In the genomic region with DNA sequence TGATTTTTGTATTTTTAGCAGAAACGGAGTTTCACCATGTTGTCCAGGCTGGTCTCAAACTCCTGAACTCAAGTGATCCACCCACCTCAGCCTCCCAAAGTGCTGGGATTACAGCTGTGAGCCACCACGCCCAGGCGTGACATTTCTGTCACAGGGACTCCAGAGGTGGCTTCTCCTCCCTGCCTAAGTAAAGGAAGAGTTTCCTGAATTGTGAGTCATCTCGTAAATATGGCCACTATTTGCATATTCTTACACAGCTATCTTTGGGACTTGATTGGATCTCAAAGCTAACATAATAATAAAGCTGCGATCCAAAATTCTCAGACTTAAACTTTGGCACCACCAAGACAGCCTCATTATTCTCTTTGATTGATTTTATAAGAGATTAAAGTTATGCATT, we compare ENCODE assay signal across 17 cellular contexts. TPM values are rescaled to one million over a fixed set of nuclear protein-coding genes. Genes with fewer than 3 reads are reported as not detected.
DNase-seq lines count a peak whose midpoint lies in the region; ATAC-seq and TF ChIP-seq lines count a peak whose summit lies in the region.
"Had no signal": no experiment of that assay in that cellular context is flagged by ENCODE, and none has a peak within 500 bp of the region (broad histone marks: within the 10 kb centered on the region; RNA-seq: fewer than 3 reads in every experiment).

No MANE protein-coding gene starts in this region.

- H3K9ac ChIP-seq in BLaER1 treated with 17β-estradiol and CSF1 and Interleukin-3, amounts not matched to agents 10 nM and 100 nM, result no peak overlapping the region

- DNase-seq in GM23338 (ENCODE audit: low spot score), result no peak
- peak; percentile 6 for DNase-seq in SW480 (ENCODE audit: low spot score)
- DNase-seq in kidney tubule cell (ENCODE audit: low spot score), result peak; percentile 23
- DNase-seq in H4 (ENCODE audit: low spot score), result no peak
- no peak for DNase-seq in GDM1 (lab: John Stamatoyannopoulos, UW)
- DNase-seq: BE2C; Calu3; CD8-positive, alpha-beta memory T cell; DMS79; EL had no signal

- peaks cover 10% of the 10 kb centered on the region for H3K4me1 Mint-ChIP-seq in GM23338
- H3K4me1 Mint-ChIP-seq: CD14-positive monocyte; CD8-positive, alpha-beta memory T cell had no signal

- no peaks in the 10 kb centered on the region; a peak in 1 of 22 replicates for H3K36me3 ChIP-seq in BLaER1 treated with 17β-estradiol and CSF1 and Interleukin-3, amounts not matched to agents 10 nM and 100 nM
- H3K36me3 ChIP-seq in GM23338 (ENCODE audit: insufficient read depth), result no peaks in the 10 kb centered on the region
- H3K36me3 ChIP-seq: BE2C had no signal

- H3K4me1 ChIP-seq in BLaER1 treated with 17β-estradiol and CSF1 and Interleukin-3, amounts not matched to agents 10 nM and 100 nM, result peaks cover 0 to 16% (median 5%) of the 10 kb centered on the region in 10 experiments; a peak in 11 of 20 replicates
- H3K4me1 ChIP-seq in GM23338 (ENCODE audit: insufficient read depth), result no peaks in the 10 kb centered on the region
- H3K4me1 ChIP-seq: BE2C had no signal

- H3K27me3 Mint-ChIP-seq in GM23338 (ENCODE audit: insufficient read depth, low read depth, poor library complexity), result peaks cover 5% of the 10 kb centered on the region

- H3K79me2 ChIP-seq in GM23338 (replicated peaks; ENCODE audit: insufficient read depth), result no peaks in the 10 kb centered on the region

- no peak overlapping the region for H3K4me3 ChIP-seq in BLaER1 treated with 17β-estradiol and CSF1 and Interleukin-3, amounts not matched to agents 10 nM and 100 nM
- no peak overlapping the region for H3K4me3 ChIP-seq in GM23338

- H3F3A ChIP-seq in GM23338 (replicated peaks; ENCODE audit: low read depth), result no peaks in the 10 kb centered on the region

- H2AFZ ChIP-seq in GM23338, result no peak overlapping the region

- peak overlapping the region; percentile 38; the same call in 1 of the 2 replicates for H3K27ac Mint-ChIP-seq in GM23338
- H3K27ac Mint-ChIP-seq: CD14-positive monocyte; CD8-positive, alpha-beta memory T cell had no signal

- H3K4me3 Mint-ChIP-seq in GM23338, result no peak overlapping the region
- H3K4me3 Mint-ChIP-seq: CD14-positive monocyte; CD8-positive, alpha-beta memory T cell had no signal

- H3K9me2 ChIP-seq in GM23338 (ENCODE audit: insufficient read depth), result no peaks in the 10 kb centered on the region

- peaks cover 0 to 7% (median 0%) of the 10 kb centered on the region in 11 experiments; a peak in 3 of 22 replicates for H3K27me3 ChIP-seq in BLaER1 treated with 17β-estradiol and CSF1 and Interleukin-3, amounts not matched to agents 10 nM and 100 nM
- H3K27me3 ChIP-seq in GM23338 (ENCODE audit: insufficient read depth), result no peaks in the 10 kb centered on the region
- H3K27me3 ChIP-seq: BE2C had no signal

- TF ChIP-seq CTCF in GM23338 (conservative IDR thresholded peaks at IDR 0.05; ENCODE audit: low read depth in 2 of 2), result no peak

- H3K4me2 ChIP-seq in BLaER1 treated with 17β-estradiol and CSF1 and Interleukin-3, amounts not matched to agents 10 nM and 100 nM, result peak overlapping the region in 6 of 11 experiments; percentile 1 to 41 (median 23); a peak in 4 of 22 replicates
- H3K4me2 ChIP-seq in GM23338, result no peak overlapping the region

- H3K27ac ChIP-seq in BLaER1 treated with 17β-estradiol and CSF1 and Interleukin-3, amounts not matched to agents 10 nM and 100 nM, result no peak overlapping the region
- no peak overlapping the region for H3K27ac ChIP-seq in GM23338 (ENCODE audit: low read depth)
- H3K27ac ChIP-seq: HL-60 had no signal

- ATAC-seq in GM23338, result no peak
- ATAC-seq in GM21423 (IDR thresholded peaks at IDR 0.05; ENCODE audit: unreplicated experiment), result no peak
- no peak for ATAC-seq in HG03108 (IDR thresholded peaks at IDR 0.05; ENCODE audit: unreplicated experiment)
- ATAC-seq: HCT116 had no signal

- H4K20me1 ChIP-seq in BLaER1 treated with 17β-estradiol and CSF1 and Interleukin-3, amounts not matched to agents 10 nM and 100 nM, result peaks cover 0 to 16% (median 0%) of the 10 kb centered on the region in 11 experiments; a peak in 4 of 22 replicates
- no peaks in the 10 kb centered on the region for H4K20me1 ChIP-seq in GM23338 (replicated peaks; ENCODE audit: insufficient read depth)

- peaks cover 0 to 12% (median 4%) of the 10 kb centered on the region in 11 experiments; a peak in 9 of 22 replicates for H3K9me3 ChIP-seq in BLaER1 treated with 17β-estradiol and CSF1 and Interleukin-3, amounts not matched to agents 10 nM and 100 nM (replicated peaks in 1 of 11)
- H3K9me3 ChIP-seq: BE2C had no signal

- H3K9me3 Mint-ChIP-seq in GM23338, result peaks cover 23% of the 10 kb centered on the region

- peaks cover 9% of the 10 kb centered on the region for H3K36me3 Mint-ChIP-seq in GM23338 (ENCODE audit: low read depth)
- H3K36me3 Mint-ChIP-seq: CD14-positive monocyte; CD8-positive, alpha-beta memory T cell had no signal

TF ChIP-seq in GM23338, 12 proteins besides CTCF, POLR2A, EP300 and RAD21 (continues in another document):
- TF ChIP-seq EZH2 (IDR thresholded peaks at IDR 0.05; ENCODE audit: low read depth, unreplicated experiment) (no peak), NANOG (IDR thresholded peaks at IDR 0.05; ENCODE audit: borderline replicate concordance) (no peak), CREB1 (CRISPR knock-in tag; IDR thresholded peaks at IDR 0.05; ENCODE audit: low read depth) (no peak), STAT1 (IDR thresholded peaks at IDR 0.05; ENCODE audit: unreplicated experiment) (no peak), ZNF331 (CRISPR knock-in tag; IDR thresholded peaks at IDR 0.05; ENCODE audit: low read depth) (no peak), ZNF114 (CRISPR knock-in tag; IDR thresholded peaks at IDR 0.05) (no peak), JUNB (IDR thresholded peaks at IDR 0.05; ENCODE audit: unreplicated experiment) (no peak)
- TF ChIP-seq, protein P1, sequence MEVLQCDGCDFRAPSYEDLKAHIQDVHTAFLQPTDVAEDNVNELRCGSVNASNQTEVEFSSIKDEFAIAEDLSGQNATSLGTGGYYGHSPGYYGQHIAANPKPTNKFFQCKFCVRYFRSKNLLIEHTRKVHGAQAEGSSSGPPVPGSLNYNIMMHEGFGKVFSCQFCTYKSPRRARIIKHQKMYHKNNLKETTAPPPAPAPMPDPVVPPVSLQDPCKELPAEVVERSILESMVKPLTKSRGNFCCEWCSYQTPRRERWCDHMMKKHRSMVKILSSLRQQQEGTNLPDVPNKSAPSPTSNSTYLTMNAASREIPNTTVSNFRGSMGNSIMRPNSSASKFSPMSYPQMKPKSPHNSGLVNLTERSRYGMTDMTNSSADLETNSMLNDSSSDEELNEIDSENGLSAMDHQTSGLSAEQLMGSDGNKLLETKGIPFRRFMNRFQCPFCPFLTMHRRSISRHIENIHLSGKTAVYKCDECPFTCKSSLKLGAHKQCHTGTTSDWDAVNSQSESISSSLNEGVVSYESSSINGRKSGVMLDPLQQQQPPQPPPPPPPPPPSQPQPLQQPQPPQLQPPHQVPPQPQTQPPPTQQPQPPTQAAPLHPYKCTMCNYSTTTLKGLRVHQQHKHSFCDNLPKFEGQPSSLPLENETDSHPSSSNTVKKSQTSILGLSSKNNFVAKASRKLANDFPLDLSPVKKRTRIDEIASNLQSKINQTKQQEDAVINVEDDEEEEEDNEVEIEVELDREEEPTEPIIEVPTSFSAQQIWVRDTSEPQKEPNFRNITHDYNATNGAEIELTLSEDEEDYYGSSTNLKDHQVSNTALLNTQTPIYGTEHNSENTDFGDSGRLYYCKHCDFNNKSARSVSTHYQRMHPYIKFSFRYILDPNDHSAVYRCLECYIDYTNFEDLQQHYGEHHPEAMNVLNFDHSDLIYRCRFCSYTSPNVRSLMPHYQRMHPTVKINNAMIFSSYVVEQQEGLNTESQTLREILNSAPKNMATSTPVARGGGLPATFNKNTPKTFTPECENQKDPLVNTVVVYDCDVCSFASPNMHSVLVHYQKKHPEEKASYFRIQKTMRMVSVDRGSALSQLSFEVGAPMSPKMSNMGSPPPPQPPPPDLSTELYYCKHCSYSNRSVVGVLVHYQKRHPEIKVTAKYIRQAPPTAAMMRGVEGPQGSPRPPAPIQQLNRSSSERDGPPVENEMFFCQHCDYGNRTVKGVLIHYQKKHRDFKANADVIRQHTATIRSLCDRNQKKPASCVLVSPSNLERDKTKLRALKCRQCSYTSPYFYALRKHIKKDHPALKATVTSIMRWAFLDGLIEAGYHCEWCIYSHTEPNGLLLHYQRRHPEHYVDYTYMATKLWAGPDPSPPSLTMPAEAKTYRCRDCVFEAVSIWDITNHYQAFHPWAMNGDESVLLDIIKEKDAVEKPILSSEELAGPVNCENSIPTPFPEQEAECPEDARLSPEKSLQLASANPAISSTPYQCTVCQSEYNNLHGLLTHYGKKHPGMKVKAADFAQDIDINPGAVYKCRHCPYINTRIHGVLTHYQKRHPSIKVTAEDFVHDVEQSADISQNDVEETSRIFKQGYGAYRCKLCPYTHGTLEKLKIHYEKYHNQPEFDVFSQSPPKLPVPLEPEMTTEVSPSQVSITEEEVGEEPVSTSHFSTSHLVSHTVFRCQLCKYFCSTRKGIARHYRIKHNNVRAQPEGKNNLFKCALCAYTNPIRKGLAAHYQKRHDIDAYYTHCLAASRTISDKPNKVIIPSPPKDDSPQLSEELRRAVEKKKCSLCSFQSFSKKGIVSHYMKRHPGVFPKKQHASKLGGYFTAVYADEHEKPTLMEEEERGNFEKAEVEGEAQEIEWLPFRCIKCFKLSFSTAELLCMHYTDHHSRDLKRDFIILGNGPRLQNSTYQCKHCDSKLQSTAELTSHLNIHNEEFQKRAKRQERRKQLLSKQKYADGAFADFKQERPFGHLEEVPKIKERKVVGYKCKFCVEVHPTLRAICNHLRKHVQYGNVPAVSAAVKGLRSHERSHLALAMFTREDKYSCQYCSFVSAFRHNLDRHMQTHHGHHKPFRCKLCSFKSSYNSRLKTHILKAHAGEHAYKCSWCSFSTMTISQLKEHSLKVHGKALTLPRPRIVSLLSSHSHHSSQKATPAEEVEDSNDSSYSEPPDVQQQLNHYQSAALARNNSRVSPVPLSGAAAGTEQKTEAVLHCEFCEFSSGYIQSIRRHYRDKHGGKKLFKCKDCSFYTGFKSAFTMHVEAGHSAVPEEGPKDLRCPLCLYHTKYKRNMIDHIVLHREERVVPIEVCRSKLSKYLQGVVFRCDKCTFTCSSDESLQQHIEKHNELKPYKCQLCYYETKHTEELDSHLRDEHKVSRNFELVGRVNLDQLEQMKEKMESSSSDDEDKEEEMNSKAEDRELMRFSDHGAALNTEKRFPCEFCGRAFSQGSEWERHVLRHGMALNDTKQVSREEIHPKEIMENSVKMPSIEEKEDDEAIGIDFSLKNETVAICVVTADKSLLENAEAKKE (CRISPR knock-in tag; IDR thresholded peaks at IDR 0.05), result no peak

RNA-seq across cellular contexts. Expression of a gene that starts 50.1 kb away (rescaled TPM):
- 1.6 and 5.0 TPM in 2 replicates for total RNA-seq in GM23338 (2014; rRNA removed; shearing (Covaris generic))
- 1.7 and 2.0 TPM in 2 replicates for polyA plus RNA-seq in GM23338 (2016; fragmentation: Nextera tagmentation; extraction: Ambion mirVana)
- total RNA-seq in H4 (2014; rRNA removed; shearing (Covaris generic)), result 0.21 TPM in 1 of 2 replicates, not detected in the other
- total RNA-seq: Calu3; CD8-positive, alpha-beta memory T cell had no signal
- polyA plus RNA-seq: AG04450; CD14-positive monocyte; CD8-positive, alpha-beta memory T cell had no signal

Comparison
In these comparisons a context has a peak if more than half of its experiments do, and no peak if none do; other contexts are left out.
1. DNase-seq: peak in SW480 (single experiment) and kidney tubule cell (single experiment); none in GM23338 (single experiment), H4 (single experiment) and GDM1 (single experiment).